In the genomic region with DNA sequence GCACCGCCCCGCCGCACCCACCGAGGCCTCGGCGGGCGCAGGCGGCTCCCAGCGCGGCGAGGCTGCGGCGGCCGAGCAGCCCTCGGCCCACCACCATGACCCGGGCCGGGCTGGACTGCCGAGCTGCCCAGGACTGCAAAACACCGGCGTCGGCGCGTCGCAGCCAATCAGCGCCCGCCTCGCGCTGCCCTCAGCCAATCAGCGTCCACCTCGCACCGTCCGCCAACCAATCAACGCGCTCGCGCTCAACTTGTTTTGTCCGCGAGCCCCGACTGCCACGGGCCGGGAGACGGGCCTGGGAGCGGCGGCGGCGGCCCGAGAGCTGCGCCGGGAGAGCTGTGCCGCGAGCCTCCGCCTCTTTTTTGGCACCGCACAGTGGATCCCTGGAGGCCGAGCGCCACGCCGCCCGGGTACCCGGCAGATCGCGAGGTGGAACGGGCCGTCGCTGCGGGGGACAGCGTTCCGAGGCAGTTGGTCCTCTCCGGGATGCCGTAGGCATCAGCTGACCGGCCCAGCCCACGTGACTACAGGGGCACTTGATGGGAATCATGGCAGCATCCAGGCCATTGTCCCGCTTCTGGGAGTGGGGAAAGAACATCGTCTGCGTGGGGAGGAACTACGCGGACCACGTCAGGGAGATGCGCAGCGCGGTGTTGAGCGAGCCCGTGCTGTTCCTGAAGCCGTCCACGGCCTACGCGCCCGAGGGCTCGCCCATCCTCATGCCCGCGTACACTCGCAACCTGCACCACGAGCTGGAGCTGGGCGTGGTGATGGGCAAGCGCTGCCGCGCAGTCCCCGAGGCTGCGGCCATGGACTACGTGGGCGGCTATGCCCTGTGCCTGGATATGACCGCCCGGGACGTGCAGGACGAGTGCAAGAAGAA, we compare ENCODE assay signal across 2 cellular contexts.
TF ChIP-seq lines count a peak whose summit lies in the region.

A gene (plus strand): TSS at position 516 of the 883 bp plus-strand sequence. CDS start 33 bp downstream, at position 549.
A gene (minus strand): TSS at position 135 of the 883 bp plus-strand sequence. CDS start 38 bp downstream, at position 97.

TF ChIP-seq in IMR-90, 13 proteins besides CTCF, POLR2A, EP300 and RAD21:
- TF ChIP-seq SMC3 (IDR thresholded peaks at IDR 0.05; ENCODE audit: low read depth, low read length) = no peak
- peak; percentile 84; the same call in 1 of the 2 replicates for TF ChIP-seq MXI1 (IDR thresholded peaks at IDR 0.05; ENCODE audit: borderline replicate concordance, low read depth, low read length)
- TF ChIP-seq RCOR1 (IDR thresholded peaks at IDR 0.05; ENCODE audit: insufficient replicate concordance, low read length) = peak; percentile 12
- TF ChIP-seq FOS (IDR thresholded peaks at IDR 0.05; ENCODE audit: low read depth, low read length) = peak; percentile 59
- TF ChIP-seq, protein P1, sequence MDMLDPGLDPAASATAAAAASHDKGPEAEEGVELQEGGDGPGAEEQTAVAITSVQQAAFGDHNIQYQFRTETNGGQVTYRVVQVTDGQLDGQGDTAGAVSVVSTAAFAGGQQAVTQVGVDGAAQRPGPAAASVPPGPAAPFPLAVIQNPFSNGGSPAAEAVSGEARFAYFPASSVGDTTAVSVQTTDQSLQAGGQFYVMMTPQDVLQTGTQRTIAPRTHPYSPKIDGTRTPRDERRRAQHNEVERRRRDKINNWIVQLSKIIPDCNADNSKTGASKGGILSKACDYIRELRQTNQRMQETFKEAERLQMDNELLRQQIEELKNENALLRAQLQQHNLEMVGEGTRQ (IDR thresholded peaks at IDR 0.05; ENCODE audit: low read depth, low read length) = peak; percentile 99
- peak; percentile 73; the same call in 1 of the 2 replicates for TF ChIP-seq BHLHE40 (IDR thresholded peaks at IDR 0.05; ENCODE audit: low read depth, low read length)
- TF ChIP-seq MAZ (IDR thresholded peaks at IDR 0.05; ENCODE audit: borderline replicate concordance, low read depth, low read length) = peak; percentile 63; the same call in 1 of the 2 replicates
- TF ChIP-seq MAFK (IDR thresholded peaks at IDR 0.05; ENCODE audit: low read depth, low read length) = no peak
- no peak for TF ChIP-seq CEBPB (IDR thresholded peaks at IDR 0.05; ENCODE audit: low read depth, low read length)
- TF ChIP-seq RFX5 (IDR thresholded peaks at IDR 0.05; ENCODE audit: low read depth, low read length) = peak; percentile 35; the same call in 1 of the 2 replicates
- no peak for TF ChIP-seq NFE2L2 (IDR thresholded peaks at IDR 0.05; ENCODE audit: low read depth, low read length)
- TF ChIP-seq, protein P2, sequence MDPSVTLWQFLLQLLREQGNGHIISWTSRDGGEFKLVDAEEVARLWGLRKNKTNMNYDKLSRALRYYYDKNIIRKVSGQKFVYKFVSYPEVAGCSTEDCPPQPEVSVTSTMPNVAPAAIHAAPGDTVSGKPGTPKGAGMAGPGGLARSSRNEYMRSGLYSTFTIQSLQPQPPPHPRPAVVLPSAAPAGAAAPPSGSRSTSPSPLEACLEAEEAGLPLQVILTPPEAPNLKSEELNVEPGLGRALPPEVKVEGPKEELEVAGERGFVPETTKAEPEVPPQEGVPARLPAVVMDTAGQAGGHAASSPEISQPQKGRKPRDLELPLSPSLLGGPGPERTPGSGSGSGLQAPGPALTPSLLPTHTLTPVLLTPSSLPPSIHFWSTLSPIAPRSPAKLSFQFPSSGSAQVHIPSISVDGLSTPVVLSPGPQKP (IDR thresholded peaks at IDR 0.05; ENCODE audit: borderline replicate concordance, low read depth, low read length) = no peak
- TF ChIP-seq CHD1 (IDR thresholded peaks at IDR 0.05; ENCODE audit: low read depth, low read length) = no peak
TF ChIP-seq in IMR-90: peak in this region for 7.

TF ChIP-seq in endothelial cell of umbilical vein, 7 proteins besides CTCF, POLR2A, EP300 and RAD21:
- peak; percentile 78 for TF ChIP-seq POLR2AphosphoS5 (IDR thresholded peaks at IDR 0.05; ENCODE audit: insufficient read depth, low read depth, low read length)
- TF ChIP-seq, protein P3, sequence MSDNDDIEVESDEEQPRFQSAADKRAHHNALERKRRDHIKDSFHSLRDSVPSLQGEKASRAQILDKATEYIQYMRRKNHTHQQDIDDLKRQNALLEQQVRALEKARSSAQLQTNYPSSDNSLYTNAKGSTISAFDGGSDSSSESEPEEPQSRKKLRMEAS (IDR thresholded peaks at IDR 0.05; ENCODE audit: insufficient read depth, insufficient read length) = peak; percentile 97
- TF ChIP-seq MYC (IDR thresholded peaks at IDR 0.05; ENCODE audit: low read depth, low read length) = peak; percentile 93
- TF ChIP-seq JUN (IDR thresholded peaks at IDR 0.05; ENCODE audit: borderline replicate concordance, insufficient read depth, insufficient read length, low read depth) = no peak
